16 cellular contexts compared by ENCODE assay signal in the genomic region with DNA sequence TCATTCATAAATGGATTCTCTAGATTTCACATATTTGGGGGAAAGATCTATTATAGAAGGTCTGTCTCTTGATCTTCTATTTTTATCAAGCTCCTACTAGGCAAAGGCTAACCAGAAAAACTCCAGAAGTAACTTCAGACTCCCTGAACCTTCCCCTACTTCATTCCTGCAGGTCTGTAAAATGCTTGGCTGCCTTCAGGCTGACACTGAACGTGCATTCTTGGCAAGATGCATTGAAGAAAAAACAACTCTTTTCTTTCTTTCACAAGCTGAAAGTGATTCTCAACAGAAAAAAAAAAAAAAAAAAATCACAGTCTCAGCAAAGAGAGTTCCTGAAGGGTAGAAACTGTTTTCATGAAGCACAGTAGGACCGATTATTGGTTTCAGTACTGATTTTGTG.
"Had no signal": no experiment of that assay in that cellular context is flagged by ENCODE, and none has a peak within 500 bp of the region (broad histone marks: within the 10 kb centered on the region; RNA-seq: fewer than 3 reads in every experiment).

No MANE protein-coding gene starts in this region.

- ATAC-seq: activated CD8-positive, alpha-beta T cell treated with anti-CD3 and anti-CD28 coated beads for 36 hours; activated T-cell treated with anti-CD3 and anti-CD28 coated beads, Interleukin-2, amount 50 U/mL, for 4 hours had no signal

- H3K4me3 ChIP-seq: breast epithelium, dorsolateral prefrontal cortex, stomach, testis had no signal

- H3K9me3 Mint-ChIP-seq: activated CD8-positive, alpha-beta T cell treated with anti-CD3 and anti-CD28 coated beads for 36 hours; activated T-cell treated with anti-CD3 and anti-CD28 coated beads, Interleukin-2, amount 50 U/mL, for 4 hours had no signal

- DNase-seq: activated CD4-positive, alpha-beta T cell treated with anti-CD3 and anti-CD28 coated beads for 48 hours; activated CD8-positive, alpha-beta T cell treated with anti-CD3 and anti-CD28 coated beads for 36 hours; activated effector memory CD4-positive, alpha-beta T cell treated with Interleukin-2 at 50 U/mL for 16 hours; activated naive CD4-positive, alpha-beta T cell treated with anti-CD3 and anti-CD28 coated beads, Interleukin-2, amount 50 U/mL, for 16 hours; activated T-cell treated with anti-CD3 and anti-CD28 coated beads, Interleukin-2, amount 50 U/mL, for 4 hours; dorsolateral prefrontal cortex; endodermal cell; hippocampal formation; left ventricle myocardium superior; nephron progenitor cell; stimulated activated CD4-positive, alpha-beta T cell treated with anti-CD3 and anti-CD28 coated beads, Interleukin-12 subunit alpha, Interleukin-12 subunit beta, amount 100 ng/mL, for 4 hours; stimulated activated CD4-positive, alpha-beta T cell treated with anti-CD3 and anti-CD28 coated beads, Interleukin-2, amount 100 ng/mL, for 24 hours; stomach; T-helper 2 cell; testis had no signal

- H3K4me3 Mint-ChIP-seq: activated CD8-positive, alpha-beta T cell treated with anti-CD3 and anti-CD28 coated beads for 36 hours; activated T-cell treated with anti-CD3 and anti-CD28 coated beads, Interleukin-2, amount 50 U/mL, for 4 hours; endodermal cell; nephron progenitor cell had no signal

- H3K4me1 ChIP-seq: testis had no signal

- H3K36me3 ChIP-seq: breast epithelium, stomach had no signal

- H3K9me3 ChIP-seq: breast epithelium, stomach, testis had no signal

- H3K27me3 ChIP-seq: stomach, testis had no signal

- H3K27ac Mint-ChIP-seq: activated CD8-positive, alpha-beta T cell treated with anti-CD3 and anti-CD28 coated beads for 36 hours; endodermal cell; nephron progenitor cell had no signal
